9 cellular contexts compared by ENCODE assay signal in genomic region chr1:234976880-234977680, GRCh38.
DNase-seq lines count a peak whose midpoint lies in the region; ATAC-seq and TF ChIP-seq lines count a peak whose summit lies in the region.
"Had no signal": no experiment of that assay in that cellular context is flagged by ENCODE, and none has a peak within 500 bp of the region (broad histone marks: within the 10 kb centered on the region; RNA-seq: fewer than 3 reads in every experiment).

No MANE protein-coding gene starts in this region.

- peaks cover 15 to 87% (median 45%) of the 10 kb centered on the region in 12 donors for H3K4me1 ChIP-seq in heart left ventricle
- H3K4me1 ChIP-seq in mesodermal cell (ENCODE audit: control insufficient read depth, insufficient read depth, low read length, poor library complexity, severe bottlenecking) = peaks cover 77% of the 10 kb centered on the region
- peaks cover 18 to 21% of the 10 kb centered on the region in 2 donors for H3K4me1 ChIP-seq in uterus

- H3K27ac ChIP-seq in heart left ventricle (peak overlapping the region in 10 of 12 donors; percentile 30 to 98 (median 89)), mesodermal cell (ENCODE audit: low read depth, low read length, severe bottlenecking) (peak overlapping the region; percentile 42), uterus (peak overlapping the region; percentile 92 to 93)

- no peaks in the 10 kb centered on the region for H3K36me3 Mint-ChIP-seq in activated naive CD8-positive, alpha-beta T cell treated with anti-CD3 and anti-CD28 coated beads, Interleukin-2, amount 50 U/mL, for 24 hours (ENCODE audit: low read depth)

- H3K27me3 ChIP-seq in heart left ventricle (no peaks in the 10 kb centered on the region), uterus (no peaks in the 10 kb centered on the region)

- ATAC-seq in heart left ventricle = no peak
- no peak for ATAC-seq in Right ventricle myocardium superior (ENCODE audit: poor library complexity)
- ATAC-seq in activated naive CD8-positive, alpha-beta T cell treated with anti-CD3 and anti-CD28 coated beads, Interleukin-2, amount 50 U/mL, for 24 hours = no peak
- ATAC-seq in HG02623 (IDR thresholded peaks at IDR 0.05; ENCODE audit: unreplicated experiment) = no peak

- TF ChIP-seq POLR2A in heart left ventricle (IDR thresholded peaks at IDR 0.05) (no peak), uterus (IDR thresholded peaks at IDR 0.05) (no peak)

- DNase-seq in heart left ventricle (no peak), Right ventricle myocardium superior (no peak), uterus (peak in 1 of 2 donors; percentile 9), NK-92 (lab: John Stamatoyannopoulos, UW; ENCODE audit: unreplicated experiment) (no peak)
- no peak for DNase-seq in activated naive CD8-positive, alpha-beta T cell treated with anti-CD3 and anti-CD28 coated beads, Interleukin-2, amount 50 U/mL, for 24 hours
- no peak for DNase-seq in stimulated activated CD4-positive, alpha-beta T cell treated with anti-CD3 and anti-CD28 coated beads, Interleukin-1b, Interleukin-23, amount 100 ng/mL, for 48 hours
- DNase-seq: activated T-cell treated with anti-CD3 and anti-CD28 coated beads, Interleukin-2, amount 50 U/mL, for 48 hours had no signal

- 85 to 93% (median 90%) methylated on average over 15 of the region's 15 CpGs for WGBS in heart left ventricle, 4 donors
- 95 to 98% methylated on average over 6 to 13 of the region's 15 CpGs for WGBS in mesodermal cell (ENCODE audit: insufficient coverage in 2 of 2), 2 experiments

- H3K4me1 Mint-ChIP-seq in activated naive CD8-positive, alpha-beta T cell treated with anti-CD3 and anti-CD28 coated beads, Interleukin-2, amount 50 U/mL, for 24 hours = peaks cover 95% of the 10 kb centered on the region

- H3K36me3 ChIP-seq in heart left ventricle (no peaks in the 10 kb centered on the region), mesodermal cell (ENCODE audit: control insufficient read depth, insufficient read depth, low read length) (no peaks in the 10 kb centered on the region), uterus (no peaks in the 10 kb centered on the region)

- no peaks in the 10 kb centered on the region for H3K27me3 Mint-ChIP-seq in activated naive CD8-positive, alpha-beta T cell treated with anti-CD3 and anti-CD28 coated beads, Interleukin-2, amount 50 U/mL, for 24 hours

- H3K9me3 Mint-ChIP-seq in activated naive CD8-positive, alpha-beta T cell treated with anti-CD3 and anti-CD28 coated beads, Interleukin-2, amount 50 U/mL, for 24 hours = peaks cover 2% of the 10 kb centered on the region

- TF ChIP-seq CTCF in heart left ventricle (IDR thresholded peaks at IDR 0.05) (no peak), uterus (IDR thresholded peaks at IDR 0.05) (no peak)

- intact Hi-C loops in heart left ventricle (cut with DNase I) = loop anchor here in 5 of 10 donors (5.0 to 10.0 kb wide), 5 partner anchors 50 to 482 kb away; no protein-coding TSS in a partner anchor
- intact Hi-C loops in Right ventricle myocardium superior (cut with DNase I) = no loop called here
- intact Hi-C loops in uterus (cut with DNase I; ENCODE audit: low total_unique reads) = no loop called here

- peak overlapping the region; percentile 94 for H3K27ac Mint-ChIP-seq in activated naive CD8-positive, alpha-beta T cell treated with anti-CD3 and anti-CD28 coated beads, Interleukin-2, amount 50 U/mL, for 24 hours

- H3K9me3 ChIP-seq in heart left ventricle (no peaks in the 10 kb centered on the region), mesodermal cell (ENCODE audit: control insufficient read depth, low read length) (no peaks in the 10 kb centered on the region), uterus (no peaks in the 10 kb centered on the region)

- H3K4me3 ChIP-seq in heart left ventricle (no peak overlapping the region), mesodermal cell (ENCODE audit: extremely low read depth, insufficient read depth, low read length, poor library complexity, severe bottlenecking) (no peak overlapping the region), uterus (no peak overlapping the region)

- no peak overlapping the region for H3K4me3 Mint-ChIP-seq in activated naive CD8-positive, alpha-beta T cell treated with anti-CD3 and anti-CD28 coated beads, Interleukin-2, amount 50 U/mL, for 24 hours

Comparison
In these comparisons a context has a peak if more than half of its experiments do, and no peak if none do; other contexts are left out.
1. H3K27ac ChIP-seq: peak in every context shown above with its lines; median percentile 92 in uterus; 89 in heart left ventricle; 42 in mesodermal cell.